Comparison of ENCODE assay signal across 1 cellular context in the genomic region with DNA sequence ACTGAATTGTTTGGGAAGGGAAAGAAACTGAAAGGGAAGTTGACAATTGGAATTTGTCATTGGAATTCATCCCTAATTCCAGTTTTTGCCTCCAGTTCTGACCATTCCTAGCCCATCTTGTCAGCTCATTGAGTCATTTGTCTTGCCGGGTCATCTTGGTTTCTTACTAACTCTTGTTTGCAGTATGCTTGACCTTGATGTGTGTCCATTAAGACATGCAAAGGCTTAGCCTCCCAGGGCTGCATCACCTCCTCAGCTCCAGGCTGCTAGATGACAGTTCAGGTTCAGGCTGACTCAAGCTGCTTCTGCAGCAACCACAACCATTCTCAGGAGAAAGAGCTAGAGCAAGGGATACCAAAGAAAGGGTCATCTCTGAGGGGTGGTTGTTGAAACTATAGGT.
TF ChIP-seq lines count a peak whose summit lies in the region.

No MANE protein-coding gene starts in this region.

TF ChIP-seq in HCT116, 20 proteins besides CTCF, POLR2A, EP300 and RAD21 (continued from another document):
- no peak for TF ChIP-seq TCF7L2 (IDR thresholded peaks at IDR 0.05; ENCODE audit: borderline replicate concordance, extremely low read depth, insufficient read depth, insufficient read length)
- TF ChIP-seq EZH2phosphoT487 (IDR thresholded peaks at IDR 0.05; ENCODE audit: borderline replicate concordance), result no peak
- TF ChIP-seq CBX3 (IDR thresholded peaks at IDR 0.05; ENCODE audit: low read depth), result no peak
- no peak for TF ChIP-seq JUND (IDR thresholded peaks at IDR 0.05)
- no peak for TF ChIP-seq EGR1 (IDR thresholded peaks at IDR 0.05; ENCODE audit: low read depth)
- TF ChIP-seq, protein P1, sequence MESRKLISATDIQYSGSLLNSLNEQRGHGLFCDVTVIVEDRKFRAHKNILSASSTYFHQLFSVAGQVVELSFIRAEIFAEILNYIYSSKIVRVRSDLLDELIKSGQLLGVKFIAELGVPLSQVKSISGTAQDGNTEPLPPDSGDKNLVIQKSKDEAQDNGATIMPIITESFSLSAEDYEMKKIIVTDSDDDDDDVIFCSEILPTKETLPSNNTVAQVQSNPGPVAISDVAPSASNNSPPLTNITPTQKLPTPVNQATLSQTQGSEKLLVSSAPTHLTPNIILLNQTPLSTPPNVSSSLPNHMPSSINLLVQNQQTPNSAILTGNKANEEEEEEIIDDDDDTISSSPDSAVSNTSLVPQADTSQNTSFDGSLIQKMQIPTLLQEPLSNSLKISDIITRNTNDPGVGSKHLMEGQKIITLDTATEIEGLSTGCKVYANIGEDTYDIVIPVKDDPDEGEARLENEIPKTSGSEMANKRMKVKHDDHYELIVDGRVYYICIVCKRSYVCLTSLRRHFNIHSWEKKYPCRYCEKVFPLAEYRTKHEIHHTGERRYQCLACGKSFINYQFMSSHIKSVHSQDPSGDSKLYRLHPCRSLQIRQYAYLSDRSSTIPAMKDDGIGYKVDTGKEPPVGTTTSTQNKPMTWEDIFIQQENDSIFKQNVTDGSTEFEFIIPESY (IDR thresholded peaks at IDR 0.05; ENCODE audit: extremely low read depth, insufficient replicate concordance, low read length), result no peak
- TF ChIP-seq ZFX (IDR thresholded peaks at IDR 0.05), result no peak
- no peak for TF ChIP-seq ZNF274 (IDR thresholded peaks at IDR 0.05; ENCODE audit: low read depth, low read length)
- TF ChIP-seq, protein P2, sequence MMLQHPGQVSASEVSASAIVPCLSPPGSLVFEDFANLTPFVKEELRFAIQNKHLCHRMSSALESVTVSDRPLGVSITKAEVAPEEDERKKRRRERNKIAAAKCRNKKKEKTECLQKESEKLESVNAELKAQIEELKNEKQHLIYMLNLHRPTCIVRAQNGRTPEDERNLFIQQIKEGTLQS (IDR thresholded peaks at IDR 0.05), result no peak
- no peak for TF ChIP-seq SRF (IDR thresholded peaks at IDR 0.05; ENCODE audit: low read depth)
- no peak for TF ChIP-seq MAX (IDR thresholded peaks at IDR 0.05)
- no peak for TF ChIP-seq CEBPB (IDR thresholded peaks at IDR 0.05; ENCODE audit: low read depth)
- TF ChIP-seq YY1 (IDR thresholded peaks at IDR 0.05; ENCODE audit: extremely low read depth, insufficient replicate concordance, low read depth, low read length), result no peak
- no peak for TF ChIP-seq POLR2AphosphoS5 (IDR thresholded peaks at IDR 0.05; ENCODE audit: low read depth, low read length)
- no peak for TF ChIP-seq SP1 (IDR thresholded peaks at IDR 0.05; ENCODE audit: low read depth)
- no peak for TF ChIP-seq ELF1 (IDR thresholded peaks at IDR 0.05; ENCODE audit: borderline replicate concordance, low read depth)
- TF ChIP-seq SIN3A (IDR thresholded peaks at IDR 0.05; ENCODE audit: low read depth), result no peak
- no peak for TF ChIP-seq EZH2 (IDR thresholded peaks at IDR 0.05)
